In the genomic region with DNA sequence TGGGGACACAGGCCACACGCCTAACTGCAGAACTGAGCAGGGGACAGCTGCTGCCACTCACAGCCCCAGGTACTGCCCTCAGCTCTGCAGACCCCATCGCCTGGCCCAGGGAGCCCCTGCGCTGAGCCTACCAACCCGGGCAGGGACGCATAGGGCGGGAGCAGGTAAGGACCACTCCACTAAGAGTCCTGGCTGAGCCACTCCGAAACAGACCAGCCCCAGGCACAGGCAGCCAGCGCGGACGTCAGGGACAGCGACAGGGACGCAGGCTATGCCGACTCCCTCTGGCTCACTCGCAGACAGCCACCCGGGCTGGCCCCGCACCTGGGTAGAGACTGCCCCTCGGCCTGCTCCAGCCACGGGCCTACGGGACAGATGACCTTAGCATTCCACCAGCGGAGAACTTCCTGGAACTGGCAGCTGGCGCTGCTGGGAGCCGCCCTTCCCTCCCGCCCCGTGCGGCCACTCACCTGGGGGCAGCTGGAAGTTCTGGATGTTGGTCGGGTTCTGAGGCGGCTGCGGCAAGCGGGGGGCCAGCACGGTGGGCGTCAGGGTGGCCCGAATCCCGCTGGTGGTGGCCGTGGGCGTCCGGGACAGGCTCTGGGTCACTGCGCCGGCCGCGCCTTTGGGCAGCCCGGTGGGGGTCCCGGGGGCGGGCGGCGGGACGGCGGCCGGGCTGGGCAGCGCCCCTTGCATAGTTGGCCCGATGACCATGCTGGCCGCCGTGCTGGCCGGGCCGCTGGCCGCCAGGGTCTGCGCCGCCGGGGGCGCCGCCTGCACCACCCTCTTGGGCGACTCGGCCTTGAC, we compare ENCODE assay signal across 8 cellular contexts. TPM values are rescaled to one million over a fixed set of nuclear protein-coding genes. Genes with fewer than 3 reads are reported as not detected.
A peak's percentile ranks its signal among the peaks of the same experiment; 100 is the strongest.
DNase-seq lines count a peak whose midpoint lies in the region; ATAC-seq and TF ChIP-seq lines count a peak whose summit lies in the region.

No MANE protein-coding gene starts in this region.

- H3K4me1 ChIP-seq in heart right ventricle = peaks cover 8 to 45% (median 35%) of the 10 kb centered on the region in 9 donors

- POLR2A ChIA-PET in activated CD4-positive, alpha-beta memory T cell treated with anti-CD3 and anti-CD28 coated beads for 36 hours (lab: Charles Lee) = interaction anchor here (1.3 kb wide), 1 partner anchor 77 kb away, joined by 3 read pairs; no protein-coding TSS in a partner anchor

- H3K9me3 Mint-ChIP-seq in activated CD4-positive, alpha-beta memory T cell treated with anti-CD3 and anti-CD28 coated beads for 36 hours = no peaks in the 10 kb centered on the region

- peak overlapping the region; percentile 65 for H3K27ac Mint-ChIP-seq in activated CD4-positive, alpha-beta memory T cell treated with anti-CD3 and anti-CD28 coated beads for 36 hours

- H3K27me3 Mint-ChIP-seq in activated CD4-positive, alpha-beta memory T cell treated with anti-CD3 and anti-CD28 coated beads for 36 hours = no peaks in the 10 kb centered on the region

- CTCF ChIA-PET in activated CD4-positive, alpha-beta memory T cell treated with anti-CD3 and anti-CD28 coated beads for 36 hours (lab: Charles Lee) = no interaction called here

- peaks cover 59% of the 10 kb centered on the region for H3K4me1 Mint-ChIP-seq in activated CD4-positive, alpha-beta memory T cell treated with anti-CD3 and anti-CD28 coated beads for 36 hours (ENCODE audit: low read depth)

- 10 to 12% methylated on average over 53 to 62 of the region's 62 CpGs for WGBS in heart right ventricle, 2 donors

- TF ChIP-seq CTCF in heart right ventricle (IDR thresholded peaks at IDR 0.05) (no peak), retinal pigment epithelial cell (conservative IDR thresholded peaks at IDR 0.05; ENCODE audit: low read depth, low read length) (no peak)

- H3K4me3 ChIP-seq in GM08714 (ENCODE audit: low read length) (peak overlapping the region; percentile 4; the same call in 1 of the 2 replicates), heart right ventricle (peak overlapping the region in 9 of 10 donors; percentile 35 to 58 (median 51)), retinal pigment epithelial cell (ENCODE audit: low read length) (peak overlapping the region; percentile 42)

- no peaks in the 10 kb centered on the region for H3K9me3 ChIP-seq in heart right ventricle

- no peaks in the 10 kb centered on the region for H3K27me3 ChIP-seq in heart right ventricle

- peak overlapping the region; percentile 76 for H3K4me3 Mint-ChIP-seq in activated CD4-positive, alpha-beta memory T cell treated with anti-CD3 and anti-CD28 coated beads for 36 hours

- no peak for DNase-seq in activated CD4-positive, alpha-beta memory T cell treated with anti-CD3 and anti-CD28 coated beads for 36 hours
- DNase-seq in heart right ventricle (peak; percentile 23 to 56), retinal pigment epithelial cell (ENCODE audit: low read depth) (no peak), pons (ENCODE audit: low spot score) (no peak), dedifferentiated amniotic fluid mesenchymal stem cell (ENCODE audit: extremely low spot score) (no peak), occipital lobe (lab: John Stamatoyannopoulos, UW) (no peak)

- ATAC-seq in heart right ventricle (peak in 7 of 8 donors; percentile 34 to 81 (median 72)), GM18498 (IDR thresholded peaks at IDR 0.05; ENCODE audit: unreplicated experiment) (no peak)

- H3K27ac ChIP-seq in heart right ventricle = peak overlapping the region in 7 of 10 donors; percentile 18 to 61 (median 31)

- H3K36me3 Mint-ChIP-seq in activated CD4-positive, alpha-beta memory T cell treated with anti-CD3 and anti-CD28 coated beads for 36 hours = peaks cover 5% of the 10 kb centered on the region

- intact Hi-C loops in activated CD4-positive, alpha-beta memory T cell treated with anti-CD3 and anti-CD28 coated beads for 36 hours (cut with micrococcal nuclease) = loop anchor here (10.0 kb wide), 1 partner anchor 171 kb away; the partner anchor contains the start of gene OSBPL2
- intact Hi-C loops in heart right ventricle (cut with DNase I) = loop anchor here in 3 of 10 donors (5.0 kb wide), 2 partner anchors 37 to 42 kb away; no protein-coding TSS in a partner anchor

- peaks cover 0 to 8% (median 0%) of the 10 kb centered on the region in 9 donors for H3K36me3 ChIP-seq in heart right ventricle

RNA-seq across cellular contexts. Expression of gene TAF4, which starts 1.5 kb away (rescaled TPM):
- total RNA-seq in activated CD4-positive, alpha-beta memory T cell treated with anti-CD3 and anti-CD28 coated beads for 36 hours = 10 to 100 TPM; 15.3 to 17.0 TPM
- total RNA-seq in heart right ventricle (10 to 100 TPM in 8 of 10 donors, 1 to 10 TPM in 2; 8.6 to 14.8 (median 11.8) TPM), occipital lobe (8.6 TPM)
- 1 to 10 TPM; 3.7 to 7.9 TPM for polyA plus RNA-seq in heart right ventricle

RNA-seq across cellular contexts. Expression of gene LSM14B, which starts 58.1 kb away (rescaled TPM):
- 10 to 100 TPM; 33.4 to 35.1 TPM for total RNA-seq in activated CD4-positive, alpha-beta memory T cell treated with anti-CD3 and anti-CD28 coated beads for 36 hours
- total RNA-seq in heart right ventricle = 10 to 100 TPM; 50.8 to 63.7 (median 60.5) TPM
- polyA plus RNA-seq in heart right ventricle = 10 to 100 TPM; 15.7 to 41.7 TPM
- total RNA-seq in occipital lobe = 92.6 TPM

Comparison
In these comparisons a context has a peak if more than half of its experiments do, and no peak if none do; other contexts are left out.
1. DNase-seq: peak in heart right ventricle (2 of 2); none in activated CD4-positive, alpha-beta memory T cell treated with anti-CD3 and anti-CD28 coated beads for 36 hours (single experiment), retinal pigment epithelial cell (single experiment), pons (single experiment), dedifferentiated amniotic fluid mesenchymal stem cell (single experiment) and occipital lobe (single experiment).
2. Peak in every context shown above with its lines, with median percentiles within 50 percentile points of each other: H3K4me3 ChIP-seq.